Comparison of ENCODE assay signal across 1 cellular context in the genomic region with DNA sequence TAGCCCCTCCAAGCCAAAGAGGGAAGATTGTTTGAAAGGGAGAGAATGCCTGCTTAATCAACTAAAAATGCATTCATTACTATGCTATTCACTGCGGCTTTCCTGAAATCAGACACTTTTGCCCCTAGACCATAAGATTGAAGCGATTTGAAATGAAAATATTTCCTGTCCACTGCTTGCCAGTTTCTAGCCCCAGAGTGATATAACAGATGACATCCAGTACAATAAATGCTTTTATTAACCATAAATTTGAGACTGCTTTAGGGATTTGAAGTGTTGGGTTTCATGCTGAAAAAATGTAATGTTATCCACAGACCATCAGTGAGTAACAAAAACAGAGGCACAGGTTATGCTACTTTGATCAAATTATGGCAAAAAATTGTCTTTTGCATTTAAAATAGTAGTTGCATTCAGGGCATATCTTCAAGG.
TF ChIP-seq lines count a peak whose summit lies in the region.

No MANE protein-coding gene starts in this region.

TF ChIP-seq in GM23338, 12 proteins besides CTCF, POLR2A, EP300 and RAD21 (continued from another document):
- TF ChIP-seq, protein P1, sequence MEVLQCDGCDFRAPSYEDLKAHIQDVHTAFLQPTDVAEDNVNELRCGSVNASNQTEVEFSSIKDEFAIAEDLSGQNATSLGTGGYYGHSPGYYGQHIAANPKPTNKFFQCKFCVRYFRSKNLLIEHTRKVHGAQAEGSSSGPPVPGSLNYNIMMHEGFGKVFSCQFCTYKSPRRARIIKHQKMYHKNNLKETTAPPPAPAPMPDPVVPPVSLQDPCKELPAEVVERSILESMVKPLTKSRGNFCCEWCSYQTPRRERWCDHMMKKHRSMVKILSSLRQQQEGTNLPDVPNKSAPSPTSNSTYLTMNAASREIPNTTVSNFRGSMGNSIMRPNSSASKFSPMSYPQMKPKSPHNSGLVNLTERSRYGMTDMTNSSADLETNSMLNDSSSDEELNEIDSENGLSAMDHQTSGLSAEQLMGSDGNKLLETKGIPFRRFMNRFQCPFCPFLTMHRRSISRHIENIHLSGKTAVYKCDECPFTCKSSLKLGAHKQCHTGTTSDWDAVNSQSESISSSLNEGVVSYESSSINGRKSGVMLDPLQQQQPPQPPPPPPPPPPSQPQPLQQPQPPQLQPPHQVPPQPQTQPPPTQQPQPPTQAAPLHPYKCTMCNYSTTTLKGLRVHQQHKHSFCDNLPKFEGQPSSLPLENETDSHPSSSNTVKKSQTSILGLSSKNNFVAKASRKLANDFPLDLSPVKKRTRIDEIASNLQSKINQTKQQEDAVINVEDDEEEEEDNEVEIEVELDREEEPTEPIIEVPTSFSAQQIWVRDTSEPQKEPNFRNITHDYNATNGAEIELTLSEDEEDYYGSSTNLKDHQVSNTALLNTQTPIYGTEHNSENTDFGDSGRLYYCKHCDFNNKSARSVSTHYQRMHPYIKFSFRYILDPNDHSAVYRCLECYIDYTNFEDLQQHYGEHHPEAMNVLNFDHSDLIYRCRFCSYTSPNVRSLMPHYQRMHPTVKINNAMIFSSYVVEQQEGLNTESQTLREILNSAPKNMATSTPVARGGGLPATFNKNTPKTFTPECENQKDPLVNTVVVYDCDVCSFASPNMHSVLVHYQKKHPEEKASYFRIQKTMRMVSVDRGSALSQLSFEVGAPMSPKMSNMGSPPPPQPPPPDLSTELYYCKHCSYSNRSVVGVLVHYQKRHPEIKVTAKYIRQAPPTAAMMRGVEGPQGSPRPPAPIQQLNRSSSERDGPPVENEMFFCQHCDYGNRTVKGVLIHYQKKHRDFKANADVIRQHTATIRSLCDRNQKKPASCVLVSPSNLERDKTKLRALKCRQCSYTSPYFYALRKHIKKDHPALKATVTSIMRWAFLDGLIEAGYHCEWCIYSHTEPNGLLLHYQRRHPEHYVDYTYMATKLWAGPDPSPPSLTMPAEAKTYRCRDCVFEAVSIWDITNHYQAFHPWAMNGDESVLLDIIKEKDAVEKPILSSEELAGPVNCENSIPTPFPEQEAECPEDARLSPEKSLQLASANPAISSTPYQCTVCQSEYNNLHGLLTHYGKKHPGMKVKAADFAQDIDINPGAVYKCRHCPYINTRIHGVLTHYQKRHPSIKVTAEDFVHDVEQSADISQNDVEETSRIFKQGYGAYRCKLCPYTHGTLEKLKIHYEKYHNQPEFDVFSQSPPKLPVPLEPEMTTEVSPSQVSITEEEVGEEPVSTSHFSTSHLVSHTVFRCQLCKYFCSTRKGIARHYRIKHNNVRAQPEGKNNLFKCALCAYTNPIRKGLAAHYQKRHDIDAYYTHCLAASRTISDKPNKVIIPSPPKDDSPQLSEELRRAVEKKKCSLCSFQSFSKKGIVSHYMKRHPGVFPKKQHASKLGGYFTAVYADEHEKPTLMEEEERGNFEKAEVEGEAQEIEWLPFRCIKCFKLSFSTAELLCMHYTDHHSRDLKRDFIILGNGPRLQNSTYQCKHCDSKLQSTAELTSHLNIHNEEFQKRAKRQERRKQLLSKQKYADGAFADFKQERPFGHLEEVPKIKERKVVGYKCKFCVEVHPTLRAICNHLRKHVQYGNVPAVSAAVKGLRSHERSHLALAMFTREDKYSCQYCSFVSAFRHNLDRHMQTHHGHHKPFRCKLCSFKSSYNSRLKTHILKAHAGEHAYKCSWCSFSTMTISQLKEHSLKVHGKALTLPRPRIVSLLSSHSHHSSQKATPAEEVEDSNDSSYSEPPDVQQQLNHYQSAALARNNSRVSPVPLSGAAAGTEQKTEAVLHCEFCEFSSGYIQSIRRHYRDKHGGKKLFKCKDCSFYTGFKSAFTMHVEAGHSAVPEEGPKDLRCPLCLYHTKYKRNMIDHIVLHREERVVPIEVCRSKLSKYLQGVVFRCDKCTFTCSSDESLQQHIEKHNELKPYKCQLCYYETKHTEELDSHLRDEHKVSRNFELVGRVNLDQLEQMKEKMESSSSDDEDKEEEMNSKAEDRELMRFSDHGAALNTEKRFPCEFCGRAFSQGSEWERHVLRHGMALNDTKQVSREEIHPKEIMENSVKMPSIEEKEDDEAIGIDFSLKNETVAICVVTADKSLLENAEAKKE (CRISPR knock-in tag; IDR thresholded peaks at IDR 0.05), result no peak
- TF ChIP-seq EZH2phosphoT487 (IDR thresholded peaks at IDR 0.05; ENCODE audit: unreplicated experiment) (no peak), EZH2 (IDR thresholded peaks at IDR 0.05; ENCODE audit: low read depth, unreplicated experiment) (no peak), POLR2AphosphoS5 (IDR thresholded peaks at IDR 0.05; ENCODE audit: low read depth) (no peak), ZNF114 (CRISPR knock-in tag; IDR thresholded peaks at IDR 0.05) (no peak), ZNF331 (CRISPR knock-in tag; IDR thresholded peaks at IDR 0.05; ENCODE audit: low read depth) (no peak), NANOG (IDR thresholded peaks at IDR 0.05; ENCODE audit: borderline replicate concordance) (no peak), JUNB (IDR thresholded peaks at IDR 0.05; ENCODE audit: unreplicated experiment) (no peak)
- TF ChIP-seq, protein P2, sequence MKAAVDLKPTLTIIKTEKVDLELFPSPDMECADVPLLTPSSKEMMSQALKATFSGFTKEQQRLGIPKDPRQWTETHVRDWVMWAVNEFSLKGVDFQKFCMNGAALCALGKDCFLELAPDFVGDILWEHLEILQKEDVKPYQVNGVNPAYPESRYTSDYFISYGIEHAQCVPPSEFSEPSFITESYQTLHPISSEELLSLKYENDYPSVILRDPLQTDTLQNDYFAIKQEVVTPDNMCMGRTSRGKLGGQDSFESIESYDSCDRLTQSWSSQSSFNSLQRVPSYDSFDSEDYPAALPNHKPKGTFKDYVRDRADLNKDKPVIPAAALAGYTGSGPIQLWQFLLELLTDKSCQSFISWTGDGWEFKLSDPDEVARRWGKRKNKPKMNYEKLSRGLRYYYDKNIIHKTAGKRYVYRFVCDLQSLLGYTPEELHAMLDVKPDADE (IDR thresholded peaks at IDR 0.05), result no peak
- TF ChIP-seq, protein P3, sequence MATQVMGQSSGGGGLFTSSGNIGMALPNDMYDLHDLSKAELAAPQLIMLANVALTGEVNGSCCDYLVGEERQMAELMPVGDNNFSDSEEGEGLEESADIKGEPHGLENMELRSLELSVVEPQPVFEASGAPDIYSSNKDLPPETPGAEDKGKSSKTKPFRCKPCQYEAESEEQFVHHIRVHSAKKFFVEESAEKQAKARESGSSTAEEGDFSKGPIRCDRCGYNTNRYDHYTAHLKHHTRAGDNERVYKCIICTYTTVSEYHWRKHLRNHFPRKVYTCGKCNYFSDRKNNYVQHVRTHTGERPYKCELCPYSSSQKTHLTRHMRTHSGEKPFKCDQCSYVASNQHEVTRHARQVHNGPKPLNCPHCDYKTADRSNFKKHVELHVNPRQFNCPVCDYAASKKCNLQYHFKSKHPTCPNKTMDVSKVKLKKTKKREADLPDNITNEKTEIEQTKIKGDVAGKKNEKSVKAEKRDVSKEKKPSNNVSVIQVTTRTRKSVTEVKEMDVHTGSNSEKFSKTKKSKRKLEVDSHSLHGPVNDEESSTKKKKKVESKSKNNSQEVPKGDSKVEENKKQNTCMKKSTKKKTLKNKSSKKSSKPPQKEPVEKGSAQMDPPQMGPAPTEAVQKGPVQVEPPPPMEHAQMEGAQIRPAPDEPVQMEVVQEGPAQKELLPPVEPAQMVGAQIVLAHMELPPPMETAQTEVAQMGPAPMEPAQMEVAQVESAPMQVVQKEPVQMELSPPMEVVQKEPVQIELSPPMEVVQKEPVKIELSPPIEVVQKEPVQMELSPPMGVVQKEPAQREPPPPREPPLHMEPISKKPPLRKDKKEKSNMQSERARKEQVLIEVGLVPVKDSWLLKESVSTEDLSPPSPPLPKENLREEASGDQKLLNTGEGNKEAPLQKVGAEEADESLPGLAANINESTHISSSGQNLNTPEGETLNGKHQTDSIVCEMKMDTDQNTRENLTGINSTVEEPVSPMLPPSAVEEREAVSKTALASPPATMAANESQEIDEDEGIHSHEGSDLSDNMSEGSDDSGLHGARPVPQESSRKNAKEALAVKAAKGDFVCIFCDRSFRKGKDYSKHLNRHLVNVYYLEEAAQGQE (IDR thresholded peaks at IDR 0.05; ENCODE audit: unreplicated experiment), result no peak
